In the genomic region with DNA sequence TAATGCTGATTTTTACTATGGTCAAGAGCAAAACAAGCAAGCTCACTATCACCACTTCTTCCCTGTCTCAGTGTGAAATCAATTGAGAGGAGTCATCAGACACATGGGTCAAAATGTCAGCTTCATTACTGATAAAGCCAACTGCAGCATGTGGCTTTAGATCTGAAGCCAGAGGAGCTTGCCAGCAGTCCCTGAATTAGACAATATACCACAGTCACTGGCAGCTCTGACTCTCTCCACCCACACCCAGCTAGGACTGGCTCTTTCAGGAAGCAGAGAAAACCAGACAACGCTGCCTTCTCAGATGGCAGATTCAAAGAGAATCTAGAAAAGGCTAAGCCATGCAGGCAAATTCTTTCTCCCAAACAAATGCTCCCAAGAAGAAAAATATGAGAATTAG, we compare ENCODE assay signal across 28 cellular contexts. TPM values are rescaled to one million over a fixed set of nuclear protein-coding genes. Genes with fewer than 3 reads are reported as not detected.
"Had no signal": no experiment of that assay in that cellular context is flagged by ENCODE, and none has a peak within 500 bp of the region (broad histone marks: within the 10 kb centered on the region; RNA-seq: fewer than 3 reads in every experiment).

No MANE protein-coding gene starts in this region.

- H3K27me3 ChIP-seq: ascending aorta, esophagus muscularis mucosa, testis, transverse colon had no signal

- ATAC-seq: foreskin keratinocyte; naive thymus-derived CD4-positive, alpha-beta T cell; pancreas; stimulated activated naive CD8-positive, alpha-beta T cell treated with anti-CD3 and anti-CD28 coated beads, Interleukin-15, Interleukin-2, amounts not matched to agents 100 U/mL and 50 U/mL, for 24 hours had no signal

- H3K4me1 ChIP-seq: ascending aorta, esophagus muscularis mucosa, foreskin keratinocyte, pancreas, psoas muscle, spleen, testis, transverse colon had no signal

- H3K4me3 ChIP-seq: ascending aorta, esophagus muscularis mucosa, pancreas, psoas muscle, spleen, testis, transverse colon had no signal

- H3K9me3 ChIP-seq: pancreas, testis, transverse colon had no signal

- H3K36me3 ChIP-seq: ascending aorta, esophagus muscularis mucosa, pancreas, spleen, transverse colon had no signal

- H3K27ac ChIP-seq: ascending aorta, esophagus muscularis mucosa, foreskin keratinocyte, pancreas, psoas muscle, spleen, testis, transverse colon had no signal

- DNase-seq: activated CD4-positive, alpha-beta memory T cell treated with anti-CD3 and anti-CD28 coated beads for 36 hours; activated CD4-positive, alpha-beta T cell treated with anti-CD3 and anti-CD28 coated beads, Interleukin-2, amount 10 ng/mL, durations not matched to agents 24 days and 14 days; activated CD4-positive, CD25-positive, alpha-beta regulatory T cell treated with anti-CD3 and anti-CD28 coated beads, Interleukin-2, amount 50 U/mL, for 72 hours; activated CD8-positive, alpha-beta memory T cell treated with anti-CD3 and anti-CD28 coated beads, Interleukin-2, amount 50 U/mL, for 4 hours; activated effector memory CD4-positive, alpha-beta T cell treated with anti-CD3 and anti-CD28 coated beads, Interleukin-2, amount 50 U/mL, for 16 hours; activated naive CD4-positive, alpha-beta T cell treated with anti-CD3 and anti-CD28 coated beads for 36 hours; activated naive CD8-positive, alpha-beta T cell treated with anti-CD3 and anti-CD28 coated beads, Interleukin-2, amount 10 ng/mL, durations not matched to agents 7 days and 5 days; activated T-cell treated with anti-CD3 and anti-CD28 coated beads, Interleukin-2, amount 50 U/mL, for 1 hour; caudate nucleus; cortex of kidney; endodermal cell; foreskin keratinocyte; mammary epithelial cell; naive thymus-derived CD4-positive, alpha-beta T cell; pancreas; psoas muscle; spleen; stimulated activated naive CD8-positive, alpha-beta T cell treated with anti-CD3 and anti-CD28 coated beads, Interleukin-15, Interleukin-2, amounts not matched to agents 100 U/mL and 50 U/mL, for 24 hours; T-helper 2 cell; testis; transverse colon had no signal

RNA-seq across cellular contexts. Expression of a gene that starts 20.0 kb away (rescaled TPM):
- total RNA-seq: activated CD4-positive, alpha-beta memory T cell treated with anti-CD3 and anti-CD28 coated beads for 36 hours; activated CD4-positive, alpha-beta T cell treated with anti-CD3 and anti-CD28 coated beads, Interleukin-2, amount 10 ng/mL, durations not matched to agents 24 days and 14 days; activated CD8-positive, alpha-beta memory T cell treated with anti-CD3 and anti-CD28 coated beads for 36 hours; activated naive CD4-positive, alpha-beta T cell treated with anti-CD3 and anti-CD28 coated beads for 36 hours; activated naive CD8-positive, alpha-beta T cell treated with anti-CD3 and anti-CD28 coated beads, Interleukin-2, amount 10 ng/mL, durations not matched to agents 7 days and 5 days; activated T-helper 1 cell treated with anti-CD3 and anti-CD28 coated beads, Interleukin-12 subunit alpha, Interleukin-12 subunit beta, Interleukin-2, Interleukin-4 antibody, amounts not matched to agents 30 ng/mL and 10 ng/mL and 1 ng/mL, durations not matched to agents 14 hours and 24 hours and 36 hours; ascending aorta; chondrocyte; endodermal cell; esophagus muscularis mucosa; foreskin keratinocyte; liver; mammary epithelial cell; mesothelial cell of epicardium; naive thymus-derived CD4-positive, alpha-beta T cell; pancreas; spleen; transverse colon had no signal
